19 cellular contexts compared by ENCODE assay signal in genomic region chr4:107999932-108000539, GRCh38. TPM values are rescaled to one million over a fixed set of nuclear protein-coding genes. Genes with fewer than 3 reads are reported as not detected.
A peak's percentile ranks its signal among the peaks of the same experiment; 100 is the strongest.
DNase-seq lines count a peak whose midpoint lies in the region; ATAC-seq, FAIRE-seq and TF ChIP-seq lines count a peak whose summit lies in the region.
"Had no signal": no experiment of that assay in that cellular context is flagged by ENCODE, and none has a peak within 500 bp of the region (broad histone marks: within the 10 kb centered on the region; RNA-seq: fewer than 3 reads in every experiment).

No MANE protein-coding gene starts in this region.

- no peak overlapping the region for H4K8ac ChIP-seq in mesenchymal stem cell (ENCODE audit: low read length)

- H3K36me3 ChIP-seq in K562 (ENCODE audit: control insufficient read depth, insufficient read depth, low read length) (peaks cover 37% of the 10 kb centered on the region), mesenchymal stem cell (ENCODE audit: control insufficient read depth in 1 of 2, insufficient read depth in 2 of 2, low read depth in 1 of 2, low read length in 2 of 2) (peaks cover 3 to 4% of the 10 kb centered on the region in 2 experiments), MG63 (peaks cover 8% of the 10 kb centered on the region; the same call in 1 of the 2 replicates), Caco-2 (ENCODE audit: control insufficient read depth, insufficient read depth, low read length) (no peaks in the 10 kb centered on the region; the same call in 1 of the 2 replicates)
- H3K36me3 ChIP-seq: colonic mucosa, vagina had no signal

- intact Hi-C loops in K562 (cut with micrococcal nuclease) (no loop called here), Caco-2 (cut with micrococcal nuclease; ENCODE audit: unreplicated experiment) (no loop called here)

- no peak for FAIRE-seq in K562 (lab: Jason Lieb, UNC)
- FAIRE-seq: H54 had no signal

- 39% methylated on average over 2 of the region's 2 CpGs for WGBS in K562 (ENCODE audit: insufficient coverage, low coverage, missing lambda C conversion rate)
- 80% methylated on average over 2 of the region's 2 CpGs for WGBS in mesenchymal stem cell

- no peaks in the 10 kb centered on the region for H3K36me3 Mint-ChIP-seq in Caco-2 (ENCODE audit: insufficient read depth, unreplicated experiment)

- no peak overlapping the region for H2BK120ac ChIP-seq in mesenchymal stem cell (ENCODE audit: low read depth, low read length)

- H3K27ac ChIP-seq in K562 (ENCODE audit: extremely low read depth, low read depth, low read length) = no peak overlapping the region
- H3K27ac ChIP-seq in mesenchymal stem cell (ENCODE audit: low read length, poor library complexity, severe bottlenecking) = no peak overlapping the region
- H3K27ac ChIP-seq: colonic mucosa, vagina had no signal

- no peak for TF ChIP-seq RAD21 in K562 (CRISPR knock-in tag; conservative IDR thresholded peaks at IDR 0.05 in 1 of 2, IDR thresholded peaks at IDR 0.05 in 1 of 2)

- H3K4me3 Mint-ChIP-seq in Caco-2 (ENCODE audit: unreplicated experiment) = no peak overlapping the region
- H3K4me3 Mint-ChIP-seq: activated CD8-positive, alpha-beta memory T cell treated with anti-CD3 and anti-CD28 coated beads, Interleukin-2, amount 10 ng/mL, durations not matched to agents 7 days and 5 days; immature natural killer cell; neural crest cell; stimulated activated naive CD8-positive, alpha-beta T cell treated with anti-CD3 and anti-CD28 coated beads, Interleukin-15, Interleukin-2, amounts not matched to agents 100 ng/mL and 50 ng/mL, for 24 hours; T-helper 2 cell treated with Interferon-gamma antibody and Interleukin-4, amounts not matched to agents 5 μg/mL and 100 μg/mL, for 36 hours had no signal

- H2BK5ac ChIP-seq in mesenchymal stem cell (ENCODE audit: low read depth, low read length, poor library complexity, severe bottlenecking) = no peak overlapping the region

- no peaks in the 10 kb centered on the region for H3K4me1 Mint-ChIP-seq in Caco-2 (ENCODE audit: low read depth, unreplicated experiment)

- no peak overlapping the region for H3K4ac ChIP-seq in mesenchymal stem cell (ENCODE audit: low read depth in 1 of 2, low read length in 2 of 2)

- no peaks in the 10 kb centered on the region for H3K27me3 Mint-ChIP-seq in Caco-2 (ENCODE audit: insufficient read depth, unreplicated experiment)
- H3K27me3 Mint-ChIP-seq: activated CD8-positive, alpha-beta memory T cell treated with anti-CD3 and anti-CD28 coated beads, Interleukin-2, amount 10 ng/mL, durations not matched to agents 7 days and 5 days; stimulated activated naive CD8-positive, alpha-beta T cell treated with anti-CD3 and anti-CD28 coated beads, Interleukin-15, Interleukin-2, amounts not matched to agents 100 ng/mL and 50 ng/mL, for 24 hours had no signal

- no peak overlapping the region for H4K91ac ChIP-seq in mesenchymal stem cell (ENCODE audit: low read length)

- TF ChIP-seq POLR2A in NB4 (IDR thresholded peaks at IDR 0.05; ENCODE audit: extremely low read depth, insufficient read length) = no peak
- TF ChIP-seq POLR2A in K562 (conservative IDR thresholded peaks at IDR 0.05) = no peak

- H3K4me2 ChIP-seq in K562 (ENCODE audit: insufficient read depth, low read length) = no peak overlapping the region
- no peak overlapping the region for H3K4me2 ChIP-seq in mesenchymal stem cell (ENCODE audit: low read length, poor library complexity, severe bottlenecking)

- H3K4me3 ChIP-seq in NB4 (ENCODE audit: low read depth, low read length) = no peak overlapping the region
- no peak overlapping the region for H3K4me3 ChIP-seq in K562
- no peak overlapping the region for H3K4me3 ChIP-seq in mesenchymal stem cell (ENCODE audit: insufficient read depth in 1 of 2, low read depth in 1 of 2, low read length in 2 of 2)
- no peak overlapping the region for H3K4me3 ChIP-seq in MG63
- no peak overlapping the region for H3K4me3 ChIP-seq in Caco-2 (ENCODE audit: low read depth, low read length)
- H3K4me3 ChIP-seq: colonic mucosa, vagina had no signal

- H2BK15ac ChIP-seq in mesenchymal stem cell (ENCODE audit: low read depth, poor library complexity, severe bottlenecking) = no peak overlapping the region

- TF ChIP-seq CTCF in NB4 (IDR thresholded peaks at IDR 0.05; ENCODE audit: low read depth, low read length) (no peak), K562 (IDR thresholded peaks at IDR 0.05 in 2 of 3, conservative IDR thresholded peaks at IDR 0.05 in 1 of 3; ENCODE audit: insufficient read depth in 2 of 3, low read depth in 1 of 3, low read length in 3 of 3) (no peak), Caco-2 (IDR thresholded peaks at IDR 0.05; ENCODE audit: insufficient read depth in 1 of 2, low read depth in 1 of 2, low read length in 1 of 2, severe bottlenecking in 1 of 2, unreplicated experiment in 1 of 2) (no peak)

- H3K79me1 ChIP-seq in mesenchymal stem cell (replicated peaks; ENCODE audit: low read length, poor library complexity, severe bottlenecking) = peaks cover 30% of the 10 kb centered on the region

- no peaks in the 10 kb centered on the region for H4K20me1 ChIP-seq in K562 (replicated peaks; ENCODE audit: control insufficient read depth, insufficient read depth, low read length)

- POLR2A ChIA-PET in K562 (lab: Yijun Ruan, JAX) (interaction anchor here (1.5 kb wide), 1 partner anchor 12 kb away, joined by 5 read pairs; no protein-coding TSS in a partner anchor), Caco-2 (lab: Charles Lee) (no interaction called here)

- no peak overlapping the region for H3K23ac ChIP-seq in mesenchymal stem cell (ENCODE audit: low read length in 2 of 2)

- H3K9me1 ChIP-seq in K562 (ENCODE audit: control insufficient read depth, insufficient read depth, low read length) = no peaks in the 10 kb centered on the region

- H3K27me3 ChIP-seq in K562 (ENCODE audit: control insufficient read depth in 2 of 2, insufficient read depth in 2 of 2, low read length in 2 of 2) (no peaks in the 10 kb centered on the region), mesenchymal stem cell (ENCODE audit: control insufficient read depth in 1 of 2, insufficient read depth in 1 of 2, low read length in 2 of 2) (no peaks in the 10 kb centered on the region), MG63 (no peaks in the 10 kb centered on the region), Caco-2 (replicated peaks; ENCODE audit: control insufficient read depth, insufficient read depth, low read length) (no peaks in the 10 kb centered on the region)
- H3K27me3 ChIP-seq: colonic mucosa, vagina had no signal

- CTCF ChIA-PET in K562 (lab: Yijun Ruan, JAX; ENCODE audit: low intra/inter-chr PET ratio) (no interaction called here), Caco-2 (lab: Charles Lee) (no interaction called here)

- H2AFZ ChIP-seq in K562 (ENCODE audit: low read depth, low read length) (no peak overlapping the region), mesenchymal stem cell (ENCODE audit: low read depth, low read length) (no peak overlapping the region)

- peaks cover 37% of the 10 kb centered on the region for H3K79me2 ChIP-seq in K562 (ENCODE audit: control insufficient read depth, insufficient read depth, low read length)

- no peak overlapping the region for H2BK12ac ChIP-seq in mesenchymal stem cell (ENCODE audit: low read length in 2 of 2)

- no peak overlapping the region for H3K27ac Mint-ChIP-seq in Caco-2 (ENCODE audit: unreplicated experiment)
- H3K27ac Mint-ChIP-seq: activated CD8-positive, alpha-beta memory T cell treated with anti-CD3 and anti-CD28 coated beads, Interleukin-2, amount 10 ng/mL, durations not matched to agents 7 days and 5 days; immature natural killer cell; stimulated activated naive CD8-positive, alpha-beta T cell treated with anti-CD3 and anti-CD28 coated beads, Interleukin-15, Interleukin-2, amounts not matched to agents 100 ng/mL and 50 ng/mL, for 24 hours; T-helper 2 cell treated with Interferon-gamma antibody and Interleukin-4, amounts not matched to agents 5 μg/mL and 100 μg/mL, for 36 hours had no signal

- H2AK5ac ChIP-seq in mesenchymal stem cell (ENCODE audit: low read length, severe bottlenecking) = no peak overlapping the region

- H3K4me1 ChIP-seq in K562 (replicated peaks in 1 of 2; ENCODE audit: control insufficient read depth in 2 of 2, insufficient read depth in 2 of 2, low read length in 2 of 2) (peaks cover 0 to 37% of the 10 kb centered on the region in 2 experiments; a peak in 3 of 5 replicates), mesenchymal stem cell (ENCODE audit: control insufficient read depth, insufficient read depth, low read depth, low read length) (peaks cover 4% of the 10 kb centered on the region), Caco-2 (no peaks in the 10 kb centered on the region)
- H3K4me1 ChIP-seq: colonic mucosa had no signal

- in situ Hi-C loops in K562 (cut with MboI) = no loop called here

- peak; percentile 53; the same call in 1 of the 2 replicates for TF ChIP-seq EP300 in K562 (IDR thresholded peaks at IDR 0.05; ENCODE audit: low read length)

- ATAC-seq in K562 = peak; percentile 46
- ATAC-seq: activated CD8-positive, alpha-beta memory T cell treated with anti-CD3 and anti-CD28 coated beads, Interleukin-2, amount 10 ng/mL, durations not matched to agents 7 days and 5 days had no signal

- DNase-seq in NOMO-1 treated with DMSO at 0.1 percent for 48 hours (lab: John Stamatoyannopoulos, UW; ENCODE audit: unreplicated experiment) (peak; percentile 76), NOMO-1 treated with dmso at 0.1 percent for 144 hours (lab: John Stamatoyannopoulos, UW; ENCODE audit: unreplicated experiment) (no peak), NB4 (ENCODE audit: low read depth) (peak; percentile 42), K562 (ENCODE audit: extremely low read depth in 1 of 4, low spot score in 3 of 4) (no peak), mesenchymal stem cell (peak; percentile 33), glomerular visceral epithelial cell (ENCODE audit: extremely low spot score) (no peak), MG63 (no peak), Caco-2 (no peak)
- DNase-seq: activated CD8-positive, alpha-beta memory T cell treated with anti-CD3 and anti-CD28 coated beads, Interleukin-2, amount 10 ng/mL, durations not matched to agents 7 days and 5 days; activated effector memory CD4-positive, alpha-beta T cell treated with anti-CD3 and anti-CD28 coated beads, Interleukin-2, amount 50 U/mL, for 16 hours; colonic mucosa; immature natural killer cell; midbrain; SHP77 had no signal

- no peak overlapping the region for H3K9ac ChIP-seq in K562 (ENCODE audit: insufficient read depth in 1 of 2, low read depth in 2 of 2, low read length in 2 of 2)
- H3K9ac ChIP-seq in mesenchymal stem cell (ENCODE audit: low read length) = no peak overlapping the region

- H3K9me3 ChIP-seq in K562 (replicated peaks; ENCODE audit: control insufficient read depth, insufficient read depth, low read depth, low read length) (no peaks in the 10 kb centered on the region), mesenchymal stem cell (ENCODE audit: control insufficient read depth, low read length) (no peaks in the 10 kb centered on the region), MG63 (no peaks in the 10 kb centered on the region), Caco-2 (no peaks in the 10 kb centered on the region)
- H3K9me3 ChIP-seq: colonic mucosa, vagina had no signal

- no peak overlapping the region for H3K14ac ChIP-seq in mesenchymal stem cell (ENCODE audit: low read length in 2 of 2)

- H3K18ac ChIP-seq in mesenchymal stem cell (ENCODE audit: low read depth in 1 of 2, low read length in 2 of 2) = no peak overlapping the region

- BruUV-seq in K562 (replicated peaks; lab: Mats Ljungman, UMichigan) (no TSS peak), Caco-2 (replicated peaks; lab: Mats Ljungman, UMichigan) (no TSS peak)

- H3K9me3 Mint-ChIP-seq in Caco-2 (ENCODE audit: unreplicated experiment) = peaks cover 14% of the 10 kb centered on the region
- H3K9me3 Mint-ChIP-seq: immature natural killer cell; stimulated activated naive CD8-positive, alpha-beta T cell treated with anti-CD3 and anti-CD28 coated beads, Interleukin-15, Interleukin-2, amounts not matched to agents 100 ng/mL and 50 ng/mL, for 24 hours; T-helper 2 cell treated with Interferon-gamma antibody and Interleukin-4, amounts not matched to agents 5 μg/mL and 100 μg/mL, for 36 hours had no signal

RNA-seq across cellular contexts. Expression of gene HADH, which starts 10.3 kb away (rescaled TPM):
- 16.0 and 31.8 TPM in 2 replicates for total RNA-seq in K562 (2011; cell fraction: chromatin; rRNA removed; ENCODE audit: low replicate concordance)
- total RNA-seq in K562 (2011; cell fraction: nucleolus; rRNA removed) = 9.5 and 11.7 TPM in 2 replicates
- 16.7 and 30.9 TPM in 2 replicates for total RNA-seq in K562 (2011; cell fraction: nucleoplasm; rRNA removed)
- 9.4 and 11.9 TPM in 2 replicates for total RNA-seq in K562 (2014; rRNA removed)
- total RNA-seq in K562 (2014; rRNA removed; fragmentation: Illumina TruSeq; extraction: Trizol) = 25.7 and 26.1 TPM in 2 replicates
- 23.6 and 24.6 TPM in 2 replicates for total RNA-seq in K562 (2015; rRNA removed; fragmentation: Illumina TruSeq; extraction: Trizol)
- 39.8 and 41.6 TPM in 2 replicates for total RNA-seq in K562 (2021)
- 32.8 and 46.0 TPM in 2 replicates for polyA plus RNA-seq in K562 (2011; rRNA removed)
- polyA plus RNA-seq in K562 (2011; cell fraction: cytosol; rRNA removed) = 24.9 and 38.8 TPM in 2 replicates
- 27.7 and 36.8 TPM in 2 replicates for polyA plus RNA-seq in K562 (2011; cell fraction: nucleus; rRNA removed)
- 45.0 and 84.6 TPM in 2 replicates for polyA plus RNA-seq in K562 (2012)
- polyA plus RNA-seq in K562 (2014; fragmentation: Illumina TruSeq; extraction: Trizol) = 56.4 and 65.6 TPM in 2 replicates
- polyA plus RNA-seq in K562 (2014; fragmentation: Nextera tagmentation; extraction: Ambion mirVana) = 10 to 100 TPM; 67.6 to 73.3 TPM
- 32.1 and 34.4 TPM in 2 replicates for polyA plus RNA-seq in K562 (2014; rRNA removed)
- polyA minus RNA-seq in K562 (2011; rRNA and poly(A)+ RNA removed) = 31.2 and 37.9 TPM in 2 replicates
- polyA minus RNA-seq in K562 (2011; cell fraction: cytosol; rRNA and poly(A)+ RNA removed) = 27.1 and 27.2 TPM in 2 replicates
- 11.4 and 20.0 TPM in 2 replicates for polyA minus RNA-seq in K562 (2011; cell fraction: nucleus; rRNA and poly(A)+ RNA removed)
- polyA plus RNA-seq in mesenchymal stem cell (2013, experiment 1 of 2) = 14.1 TPM
- polyA plus RNA-seq in mesenchymal stem cell (2013, experiment 2 of 2) = 14.6 TPM
- 24.3 and 30.8 TPM in 2 replicates for total RNA-seq in MG63 (2014; rRNA removed; shearing (Covaris generic); ENCODE audit: low replicate concordance)
- 35.8 and 38.1 TPM in 2 replicates for total RNA-seq in Caco-2 (2022)

Comparison
In these comparisons a context has a peak if more than half of its experiments do, and no peak if none do; other contexts are left out.
1. DNase-seq: peak in NOMO-1 treated with DMSO at 0.1 percent for 48 hours (single experiment), NB4 (single experiment) and mesenchymal stem cell (single experiment); none in NOMO-1 treated with dmso at 0.1 percent for 144 hours (single experiment), K562 (0 of 4), glomerular visceral epithelial cell (single experiment), MG63 (single experiment) and Caco-2 (0 of 2).